ENCODE assay signal across 26 cellular contexts in the genomic region with DNA sequence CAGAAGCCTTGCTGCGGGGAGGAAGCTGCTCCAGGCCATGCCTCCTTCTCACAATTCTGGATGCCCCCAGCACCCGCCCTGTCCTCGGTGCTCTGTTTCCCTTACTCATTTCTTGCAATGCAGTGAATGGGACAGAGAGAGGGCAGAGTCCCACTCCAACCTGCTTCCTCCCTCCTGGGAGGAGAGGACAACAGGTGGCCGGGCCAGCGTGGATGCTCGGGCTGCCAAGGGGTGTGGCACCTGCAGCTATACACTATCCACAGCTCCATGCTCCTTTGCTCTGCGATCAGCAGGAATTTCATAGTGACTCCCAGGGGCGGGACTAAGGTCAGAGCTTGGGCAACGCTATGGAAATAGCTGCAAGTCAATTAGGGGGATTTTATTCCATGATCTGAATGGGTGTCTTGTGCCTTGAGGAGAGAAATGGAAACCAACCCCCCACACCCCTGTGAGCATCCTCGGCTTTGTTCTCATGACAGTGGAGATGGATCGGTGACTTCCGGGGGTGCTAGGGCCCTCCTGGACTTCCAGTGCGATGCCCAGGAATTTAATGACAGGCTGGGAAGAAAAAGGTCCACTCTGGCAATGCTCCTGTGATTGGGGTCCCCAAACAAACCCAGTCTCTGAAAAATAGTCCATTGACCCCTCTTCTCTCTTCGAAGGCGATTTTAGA.
"Had no signal": no experiment of that assay in that cellular context is flagged by ENCODE, and none has a peak within 500 bp of the region (broad histone marks: within the 10 kb centered on the region; RNA-seq: fewer than 3 reads in every experiment).

No MANE protein-coding gene starts in this region.

- FAIRE-seq: pancreas, TTC549 had no signal

- H3K4me3 ChIP-seq: ascending aorta, coronary artery, dorsolateral prefrontal cortex, gastroesophageal sphincter, left ventricle myocardium inferior, lung, pancreas, prostate gland, spleen, suprapubic skin, tibial artery had no signal

- H3K27me3 ChIP-seq: ascending aorta, gastroesophageal sphincter, pancreas, suprapubic skin, tibial artery had no signal

- H3K36me3 ChIP-seq: ascending aorta, gastroesophageal sphincter, left ventricle myocardium inferior, pancreas, prostate gland, spleen, suprapubic skin, tibial artery, WERI-Rb-1 had no signal

- DNase-seq: activated CD4-positive, alpha-beta memory T cell treated with anti-CD3 and anti-CD28 coated beads, Interleukin-2, amount 10 ng/mL, durations not matched to agents 7 days and 5 days; activated CD4-positive, alpha-beta T cell treated with anti-CD3 and anti-CD28 coated beads for 48 hours; activated CD8-positive, alpha-beta memory T cell treated with anti-CD3 and anti-CD28 coated beads, Interleukin-2, amount 50 U/mL, for 48 hours; activated gamma-delta T cell; activated naive CD4-positive, alpha-beta T cell treated with anti-CD3 and anti-CD28 coated beads, Interleukin-2, amount 10 ng/mL, durations not matched to agents 7 days and 5 days; activated naive CD8-positive, alpha-beta T cell treated with anti-CD3 and anti-CD28 coated beads, Interleukin-2, amount 10 ng/mL, durations not matched to agents 7 days and 5 days; activated T-cell treated with anti-CD3 and anti-CD28 coated beads, Interleukin-2, amount 50 U/mL, for 24 hours; dorsolateral prefrontal cortex; effector memory CD4-positive, alpha-beta T cell; hippocampal formation; left ventricle myocardium inferior; nucleus accumbens; pancreas; spleen; stimulated activated naive CD4-positive, alpha-beta T cell; T-helper 9 cell; tibial artery; WERI-Rb-1 had no signal

- H3K27ac ChIP-seq: ascending aorta, coronary artery, gastroesophageal sphincter, left ventricle myocardium inferior, pancreas, prostate gland, spleen, suprapubic skin, tibial artery, WERI-Rb-1 had no signal

- ATAC-seq: activated CD4-positive, CD25-positive, alpha-beta regulatory T cell treated with anti-CD3 and anti-CD28 coated beads, Interleukin-2, amount 50 U/mL, for 24 hours; gastroesophageal sphincter; pancreas had no signal

- H3K9me3 ChIP-seq: ascending aorta, gastroesophageal sphincter, left ventricle myocardium inferior, pancreas, prostate gland, spleen, suprapubic skin, tibial artery had no signal

- H3K4me1 ChIP-seq: pancreas, prostate gland, spleen, suprapubic skin had no signal
